8 cellular contexts compared by ENCODE assay signal in the genomic region with DNA sequence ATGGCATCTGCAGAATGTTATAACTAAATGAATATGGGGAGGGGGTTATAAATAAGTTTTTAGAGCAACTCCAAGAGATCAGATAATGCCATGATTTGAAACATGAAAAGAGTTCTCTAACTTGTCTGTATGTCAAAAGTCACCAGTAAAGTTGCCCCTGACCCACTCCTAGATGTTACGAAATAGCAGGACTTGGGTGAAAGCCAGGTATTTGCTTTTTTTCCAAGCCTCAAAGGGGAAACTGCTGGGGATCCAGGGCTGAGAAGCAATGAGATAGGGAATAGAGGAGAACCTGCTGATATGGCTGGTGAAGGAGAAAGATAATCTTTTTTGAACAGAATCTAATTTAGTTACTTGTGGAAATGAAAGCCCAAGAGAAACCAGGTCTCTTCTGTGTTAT.
"Had no signal": no experiment of that assay in that cellular context is flagged by ENCODE, and none has a peak within 500 bp of the region (broad histone marks: within the 10 kb centered on the region; RNA-seq: fewer than 3 reads in every experiment).

No MANE protein-coding gene starts in this region.

- H3K27ac Mint-ChIP-seq: GM23338, H9 had no signal

- H3K4me1 Mint-ChIP-seq: GM23338 had no signal

- ATAC-seq: GM23338, K562 had no signal

- H3K4me2 ChIP-seq: GM23338 had no signal

- FAIRE-seq: H1, H54, K562 had no signal

- DNase-seq: H9, HCEC 1CT, IMR-90 had no signal

- H3K27ac ChIP-seq: HL-60 had no signal

- H2AFZ ChIP-seq: GM23338 had no signal

- H3K4me3 ChIP-seq: GM23338, K562 had no signal

- H3K4me3 Mint-ChIP-seq: GM23338, H9 had no signal
